ENCODE assay signal across 3 cellular contexts in the genomic region with DNA sequence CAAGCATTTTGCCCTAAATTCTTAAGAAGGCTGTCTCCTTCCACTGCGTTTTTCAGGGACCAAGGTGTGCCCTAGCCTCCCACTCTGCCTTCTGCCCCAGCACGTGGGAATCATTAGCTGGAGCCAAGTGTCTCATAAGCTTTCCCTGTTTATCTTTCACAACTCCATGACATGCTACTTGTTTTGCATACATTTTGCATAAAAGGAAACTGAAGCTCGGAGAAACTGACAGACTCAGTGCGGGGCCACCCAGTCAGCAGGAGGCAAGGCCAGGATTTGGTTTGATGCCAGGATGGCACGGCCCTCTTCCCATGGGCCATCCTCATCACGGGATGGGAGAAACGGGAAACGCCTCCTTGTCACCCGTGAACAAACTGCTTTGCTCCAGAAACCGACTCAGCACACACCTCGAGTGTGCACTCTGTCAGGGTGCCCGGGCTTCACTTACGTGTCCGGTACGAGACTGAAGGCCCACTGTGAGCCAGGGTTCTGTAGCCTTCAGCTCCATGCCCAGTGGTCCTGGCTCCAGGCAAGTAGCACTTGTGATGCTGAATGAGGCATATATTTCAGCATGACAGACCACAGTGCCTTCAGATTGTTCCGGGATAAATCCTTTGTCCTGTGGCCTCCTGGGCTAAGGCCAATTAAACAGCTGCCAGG.
A peak's percentile ranks its signal among the peaks of the same experiment; 100 is the strongest.
TF ChIP-seq lines count a peak whose summit lies in the region.

No MANE protein-coding gene starts in this region.

TF ChIP-seq in A549, 52 proteins besides CTCF, POLR2A, EP300 and RAD21:
- TF ChIP-seq EHF (CRISPR knock-in tag; IDR thresholded peaks at IDR 0.05) (no peak), CHD2 (IDR thresholded peaks at IDR 0.05; ENCODE audit: low read length, partially characterized antibody) (no peak), MYC (IDR thresholded peaks at IDR 0.05; ENCODE audit: borderline replicate concordance, low read length) (0 out of 2 replicates have a peak, but pooled peaks have one; percentile 15)

TF ChIP-seq in HEK293, 187 proteins besides CTCF, POLR2A, EP300 and RAD21 (continues in another document):
- TF ChIP-seq ZBTB20 (tag by site-specific recombination; IDR thresholded peaks at IDR 0.05) (peak; percentile 78; the same call in 1 of the 2 replicates), SP2 (tag by site-specific recombination; IDR thresholded peaks at IDR 0.05) (peak; percentile 56), ZNF777 (tag by site-specific recombination; IDR thresholded peaks at IDR 0.05; ENCODE audit: borderline replicate concordance) (no peak), ZNF140 (tag by site-specific recombination; IDR thresholded peaks at IDR 0.05) (no peak), ZBTB21 (tag by site-specific recombination; IDR thresholded peaks at IDR 0.05) (no peak), ZNF623 (tag by site-specific recombination; IDR thresholded peaks at IDR 0.05) (peak; percentile 10; the same call in 1 of the 2 replicates)
- TF ChIP-seq, protein P1, sequence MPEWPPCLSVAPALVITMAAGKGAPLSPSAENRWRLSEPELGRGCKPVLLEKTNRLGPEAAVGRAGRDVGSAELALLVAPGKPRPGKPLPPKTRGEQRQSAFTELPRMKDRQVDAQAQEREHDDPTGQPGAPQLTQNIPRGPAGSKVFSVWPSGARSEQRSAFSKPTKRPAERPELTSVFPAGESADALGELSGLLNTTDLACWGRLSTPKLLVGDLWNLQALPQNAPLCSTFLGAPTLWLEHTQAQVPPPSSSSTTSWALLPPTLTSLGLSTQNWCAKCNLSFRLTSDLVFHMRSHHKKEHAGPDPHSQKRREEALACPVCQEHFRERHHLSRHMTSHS (tag by site-specific recombination; IDR thresholded peaks at IDR 0.05) = no peak
- TF ChIP-seq, protein P2, sequence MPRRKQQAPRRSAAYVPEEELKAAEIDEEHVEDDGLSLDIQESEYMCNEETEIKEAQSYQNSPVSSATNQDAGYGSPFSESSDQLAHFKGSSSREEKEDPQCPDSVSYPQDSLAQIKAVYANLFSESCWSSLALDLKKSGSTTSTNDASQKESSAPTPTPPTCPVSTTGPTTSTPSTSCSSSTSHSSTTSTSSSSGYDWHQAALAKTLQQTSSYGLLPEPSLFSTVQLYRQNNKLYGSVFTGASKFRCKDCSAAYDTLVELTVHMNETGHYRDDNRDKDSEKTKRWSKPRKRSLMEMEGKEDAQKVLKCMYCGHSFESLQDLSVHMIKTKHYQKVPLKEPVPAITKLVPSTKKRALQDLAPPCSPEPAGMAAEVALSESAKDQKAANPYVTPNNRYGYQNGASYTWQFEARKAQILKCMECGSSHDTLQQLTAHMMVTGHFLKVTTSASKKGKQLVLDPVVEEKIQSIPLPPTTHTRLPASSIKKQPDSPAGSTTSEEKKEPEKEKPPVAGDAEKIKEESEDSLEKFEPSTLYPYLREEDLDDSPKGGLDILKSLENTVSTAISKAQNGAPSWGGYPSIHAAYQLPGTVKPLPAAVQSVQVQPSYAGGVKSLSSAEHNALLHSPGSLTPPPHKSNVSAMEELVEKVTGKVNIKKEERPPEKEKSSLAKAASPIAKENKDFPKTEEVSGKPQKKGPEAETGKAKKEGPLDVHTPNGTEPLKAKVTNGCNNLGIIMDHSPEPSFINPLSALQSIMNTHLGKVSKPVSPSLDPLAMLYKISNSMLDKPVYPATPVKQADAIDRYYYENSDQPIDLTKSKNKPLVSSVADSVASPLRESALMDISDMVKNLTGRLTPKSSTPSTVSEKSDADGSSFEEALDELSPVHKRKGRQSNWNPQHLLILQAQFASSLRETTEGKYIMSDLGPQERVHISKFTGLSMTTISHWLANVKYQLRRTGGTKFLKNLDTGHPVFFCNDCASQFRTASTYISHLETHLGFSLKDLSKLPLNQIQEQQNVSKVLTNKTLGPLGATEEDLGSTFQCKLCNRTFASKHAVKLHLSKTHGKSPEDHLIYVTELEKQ (tag by site-specific recombination; IDR thresholded peaks at IDR 0.05; ENCODE audit: borderline replicate concordance) = no peak
- TF ChIP-seq, protein P3, sequence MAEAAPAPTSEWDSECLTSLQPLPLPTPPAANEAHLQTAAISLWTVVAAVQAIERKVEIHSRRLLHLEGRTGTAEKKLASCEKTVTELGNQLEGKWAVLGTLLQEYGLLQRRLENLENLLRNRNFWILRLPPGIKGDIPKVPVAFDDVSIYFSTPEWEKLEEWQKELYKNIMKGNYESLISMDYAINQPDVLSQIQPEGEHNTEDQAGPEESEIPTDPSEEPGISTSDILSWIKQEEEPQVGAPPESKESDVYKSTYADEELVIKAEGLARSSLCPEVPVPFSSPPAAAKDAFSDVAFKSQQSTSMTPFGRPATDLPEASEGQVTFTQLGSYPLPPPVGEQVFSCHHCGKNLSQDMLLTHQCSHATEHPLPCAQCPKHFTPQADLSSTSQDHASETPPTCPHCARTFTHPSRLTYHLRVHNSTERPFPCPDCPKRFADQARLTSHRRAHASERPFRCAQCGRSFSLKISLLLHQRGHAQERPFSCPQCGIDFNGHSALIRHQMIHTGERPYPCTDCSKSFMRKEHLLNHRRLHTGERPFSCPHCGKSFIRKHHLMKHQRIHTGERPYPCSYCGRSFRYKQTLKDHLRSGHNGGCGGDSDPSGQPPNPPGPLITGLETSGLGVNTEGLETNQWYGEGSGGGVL (tag by site-specific recombination; IDR thresholded peaks at IDR 0.05) = no peak
- TF ChIP-seq, protein P4, sequence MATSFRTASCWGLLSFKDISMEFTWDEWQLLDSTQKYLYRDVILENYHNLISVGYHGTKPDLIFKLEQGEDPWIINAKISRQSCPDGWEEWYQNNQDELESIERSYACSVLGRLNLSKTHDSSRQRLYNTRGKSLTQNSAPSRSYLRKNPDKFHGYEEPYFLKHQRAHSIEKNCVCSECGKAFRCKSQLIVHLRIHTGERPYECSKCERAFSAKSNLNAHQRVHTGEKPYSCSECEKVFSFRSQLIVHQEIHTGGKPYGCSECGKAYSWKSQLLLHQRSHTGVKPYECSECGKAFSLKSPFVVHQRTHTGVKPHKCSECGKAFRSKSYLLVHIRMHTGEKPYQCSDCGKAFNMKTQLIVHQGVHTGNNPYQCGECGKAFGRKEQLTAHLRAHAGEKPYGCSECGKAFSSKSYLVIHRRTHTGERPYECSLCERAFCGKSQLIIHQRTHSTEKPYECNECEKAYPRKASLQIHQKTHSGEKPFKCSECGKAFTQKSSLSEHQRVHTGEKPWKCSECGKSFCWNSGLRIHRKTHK (tag by site-specific recombination; IDR thresholded peaks at IDR 0.05) = no peak

TF ChIP-seq in K562, 482 proteins besides CTCF, POLR2A, EP300 and RAD21:
- no peak for TF ChIP-seq ZNF316 (IDR thresholded peaks at IDR 0.05)
TF ChIP-seq in K562: peak in this region for 0.
